Comparison of ENCODE assay signal across 22 cellular contexts in genomic region chr17:1906622-1907021, GRCh38.
DNase-seq lines count a peak whose midpoint lies in the region; ATAC-seq and TF ChIP-seq lines count a peak whose summit lies in the region.
"Had no signal": no experiment of that assay in that cellular context is flagged by ENCODE, and none has a peak within 500 bp of the region (broad histone marks: within the 10 kb centered on the region; RNA-seq: fewer than 3 reads in every experiment).

No MANE protein-coding gene starts in this region.

- DNase-seq in GM23248 (peak; percentile 7), SK-MEL-5 (ENCODE audit: low read depth, low spot score) (peak; percentile 16), foreskin keratinocyte (no peak), retinal pigment epithelial cell (ENCODE audit: low read depth) (no peak), NCI-H128 (lab: John Stamatoyannopoulos, UW; ENCODE audit: unreplicated experiment) (no peak), HT-29 (ENCODE audit: low spot score) (no peak)
- no peak for DNase-seq in activated CD4-positive, alpha-beta T cell treated with anti-CD3 and anti-CD28 coated beads, Interleukin-2, amount 10 ng/mL, durations not matched to agents 24 days and 14 days
- DNase-seq: activated CD4-positive, alpha-beta memory T cell treated with anti-CD3 and anti-CD28 coated beads for 36 hours; activated naive CD4-positive, alpha-beta T cell treated with anti-CD3 and anti-CD28 coated beads, Interleukin-2, amount 50 U/mL, for 16 hours; activated T-cell treated with anti-CD3 and anti-CD28 coated beads, Interleukin-2, amount 50 U/mL, for 1 hour; AML-193; cortex of kidney; immature natural killer cell; MG63; NCI-H187; SHP77; stimulated activated CD4-positive, alpha-beta T cell treated with anti-CD3 and anti-CD28 coated beads, Interleukin-4, amount 100 ng/mL, for 4 hours; T-cell had no signal

- H3K4me1 ChIP-seq in GM23248 (ENCODE audit: insufficient read depth) (0 out of 2 replicates have a peak, but pooled peaks cover 9% of the 10 kb centered on the region), foreskin keratinocyte (no peaks in the 10 kb centered on the region)

- H3F3A ChIP-seq in GM23248 (ENCODE audit: insufficient read depth) = no peaks in the 10 kb centered on the region

- H3K9me3 ChIP-seq in GM23248 (ENCODE audit: low read depth) = no peaks in the 10 kb centered on the region
- H3K9me3 ChIP-seq: MG63 had no signal

- ATAC-seq in foreskin keratinocyte (no peak), GM18909 (IDR thresholded peaks at IDR 0.05; ENCODE audit: poor library complexity, unreplicated experiment) (no peak)
- ATAC-seq: T-cell had no signal

- no peaks in the 10 kb centered on the region for H4K20me1 ChIP-seq in GM23248 (ENCODE audit: insufficient read depth)

- H3K4me3 ChIP-seq in GM23248 (no peak overlapping the region), retinal pigment epithelial cell (ENCODE audit: low read length) (no peak overlapping the region)
- H3K4me3 ChIP-seq: lung, MG63, smooth muscle cell had no signal

- H3K27ac ChIP-seq in GM23248 (no peak overlapping the region), foreskin keratinocyte (no peak overlapping the region)

- intact Hi-C loops in activated CD4-positive, alpha-beta T cell treated with anti-CD3 and anti-CD28 coated beads, Interleukin-2, amount 10 ng/mL, durations not matched to agents 24 days and 14 days (cut with micrococcal nuclease) = loop anchor here (5.0 to 10.0 kb wide), 2 partner anchors 121 to 378 kb away; partner anchors contain the start of gene RTN4RL1

- H3K27ac Mint-ChIP-seq in activated CD4-positive, alpha-beta T cell treated with anti-CD3 and anti-CD28 coated beads, Interleukin-2, amount 10 ng/mL, durations not matched to agents 24 days and 14 days = no peak overlapping the region
- H3K27ac Mint-ChIP-seq: activated CD4-positive, alpha-beta memory T cell treated with anti-CD3 and anti-CD28 coated beads for 36 hours; immature natural killer cell; T-cell had no signal

- in situ Hi-C loops in GM23248 (cut with MboI) = loop anchor here (5.0 to 10.0 kb wide), 2 partner anchors 121 to 368 kb away; partner anchors contain the start of gene RTN4RL1
- in situ Hi-C loops in SK-MEL-5 (cut with HindIII; ENCODE audit: low pct_unique_long_range_greater_than_20kb, low sequenced_read_pairs) = no loop called here

- H3K36me3 Mint-ChIP-seq in activated CD4-positive, alpha-beta T cell treated with anti-CD3 and anti-CD28 coated beads, Interleukin-2, amount 10 ng/mL, durations not matched to agents 24 days and 14 days (ENCODE audit: low read depth) = no peaks in the 10 kb centered on the region
- H3K36me3 Mint-ChIP-seq: activated CD4-positive, alpha-beta memory T cell treated with anti-CD3 and anti-CD28 coated beads for 36 hours; IgD-negative memory B cell; T-cell had no signal

- TF ChIP-seq CTCF in foreskin keratinocyte (conservative IDR thresholded peaks at IDR 0.05) (peak; percentile 5), retinal pigment epithelial cell (conservative IDR thresholded peaks at IDR 0.05; ENCODE audit: low read depth, low read length) (peak; percentile 19)

- 47% methylated on average over 7 of the region's 7 CpGs for WGBS in GM23248 (ENCODE audit: low coverage in 1 of 2, low lambda C conversion rate in 2 of 2, missing lambda C conversion rate in 2 of 2), 2 experiments

- H3K9me3 Mint-ChIP-seq in activated CD4-positive, alpha-beta T cell treated with anti-CD3 and anti-CD28 coated beads, Interleukin-2, amount 10 ng/mL, durations not matched to agents 24 days and 14 days = no peaks in the 10 kb centered on the region
- H3K9me3 Mint-ChIP-seq: activated CD4-positive, alpha-beta memory T cell treated with anti-CD3 and anti-CD28 coated beads for 36 hours; IgD-negative memory B cell; immature natural killer cell; T-cell had no signal

- no peak overlapping the region for H3K9ac ChIP-seq in GM23248

- H3K27me3 Mint-ChIP-seq in activated CD4-positive, alpha-beta T cell treated with anti-CD3 and anti-CD28 coated beads, Interleukin-2, amount 10 ng/mL, durations not matched to agents 24 days and 14 days = peaks cover 63% of the 10 kb centered on the region

- no peaks in the 10 kb centered on the region for H3K9me2 ChIP-seq in GM23248 (ENCODE audit: insufficient read depth)

- H3K36me3 ChIP-seq in GM23248 (ENCODE audit: low read depth) = no peaks in the 10 kb centered on the region
- H3K36me3 ChIP-seq: MG63 had no signal

- peaks cover 8% of the 10 kb centered on the region for H3K4me1 Mint-ChIP-seq in activated CD4-positive, alpha-beta T cell treated with anti-CD3 and anti-CD28 coated beads, Interleukin-2, amount 10 ng/mL, durations not matched to agents 24 days and 14 days

- H3K27me3 ChIP-seq in GM23248 (replicated peaks; ENCODE audit: insufficient read depth) (peaks cover 27% of the 10 kb centered on the region), foreskin keratinocyte (peaks cover 76% of the 10 kb centered on the region)
- H3K27me3 ChIP-seq: MG63 had no signal

- no peak overlapping the region for H3K4me2 ChIP-seq in GM23248 (ENCODE audit: unreplicated experiment)
- H3K4me2 ChIP-seq: smooth muscle cell had no signal

- H3K4me3 Mint-ChIP-seq in activated CD4-positive, alpha-beta T cell treated with anti-CD3 and anti-CD28 coated beads, Interleukin-2, amount 10 ng/mL, durations not matched to agents 24 days and 14 days = no peak overlapping the region
- H3K4me3 Mint-ChIP-seq: activated CD4-positive, alpha-beta memory T cell treated with anti-CD3 and anti-CD28 coated beads for 36 hours; immature natural killer cell had no signal

- H3K79me2 ChIP-seq in GM23248 (ENCODE audit: insufficient read depth) = no peaks in the 10 kb centered on the region

- H2AFZ ChIP-seq in GM23248 = no peak overlapping the region

Comparison
In these comparisons a context has a peak if more than half of its experiments do, and no peak if none do; other contexts are left out.
1. DNase-seq: peak in GM23248 (single experiment) and SK-MEL-5 (single experiment); none in foreskin keratinocyte (0 of 2), retinal pigment epithelial cell (single experiment), activated CD4-positive, alpha-beta T cell treated with anti-CD3 and anti-CD28 coated beads, Interleukin-2, amount 10 ng/mL, durations not matched to agents 24 days and 14 days (single experiment), NCI-H128 (single experiment) and HT-29 (single experiment).